15 cellular contexts compared by ENCODE assay signal in the genomic region with DNA sequence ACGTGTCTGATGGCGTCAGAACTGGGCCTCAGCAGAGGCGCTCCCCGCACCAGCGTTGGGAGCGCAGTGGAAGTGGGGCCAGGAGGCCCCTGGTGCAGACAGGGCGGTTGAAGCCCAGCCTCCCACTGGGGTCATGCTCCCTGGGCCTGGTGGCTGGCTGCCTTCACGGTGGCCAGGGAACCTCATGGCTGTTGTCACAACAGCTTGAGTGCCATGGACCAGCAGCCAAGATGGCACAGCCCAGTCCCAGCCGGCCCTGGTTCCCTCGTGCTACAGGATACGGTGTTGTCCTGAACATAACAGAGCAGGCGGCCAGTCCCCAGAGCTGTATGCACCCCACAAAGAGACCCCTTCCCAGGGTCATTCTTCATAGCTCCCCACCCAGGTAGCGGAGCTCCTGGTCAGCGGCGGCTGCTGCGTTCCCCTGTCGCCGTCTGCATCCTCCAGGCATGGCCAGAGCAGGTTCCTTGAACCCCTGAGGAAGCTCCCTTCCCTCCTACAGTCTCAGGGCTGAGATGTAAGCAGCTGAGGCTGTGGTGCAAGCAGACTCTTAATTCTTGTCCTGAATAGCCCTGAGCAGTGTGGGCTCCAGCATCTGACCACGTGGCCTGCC. TPM values are rescaled to one million over a fixed set of nuclear protein-coding genes. Genes with fewer than 3 reads are reported as not detected.
A peak's percentile ranks its signal among the peaks of the same experiment; 100 is the strongest.
DNase-seq lines count a peak whose midpoint lies in the region; ATAC-seq and TF ChIP-seq lines count a peak whose summit lies in the region.
"Had no signal": no experiment of that assay in that cellular context is flagged by ENCODE, and none has a peak within 500 bp of the region (broad histone marks: within the 10 kb centered on the region; RNA-seq: fewer than 3 reads in every experiment).

No MANE protein-coding gene starts in this region.

- H3K4me3 ChIP-seq in MG63 = no peak overlapping the region
- H3K4me3 ChIP-seq: A549, GM23248 had no signal

- H2AFZ ChIP-seq in H9 (ENCODE audit: low read length) = no peak overlapping the region
- H2AFZ ChIP-seq: GM23248 had no signal

- no peak overlapping the region for H4K8ac ChIP-seq in H9 (replicated peaks; ENCODE audit: insufficient read length, low read depth, low read length)

- no peak overlapping the region for H3K4ac ChIP-seq in H9 (ENCODE audit: low read depth, low read length)

- H3K79me1 ChIP-seq in H9 (ENCODE audit: insufficient read depth, low read depth, low read length, poor library complexity, severe bottlenecking) = no peaks in the 10 kb centered on the region

- no peaks in the 10 kb centered on the region for H3K4me1 ChIP-seq in H9 (ENCODE audit: insufficient read depth, low read length)

- no peaks in the 10 kb centered on the region for H3K4me1 Mint-ChIP-seq in activated naive CD8-positive, alpha-beta T cell treated with anti-CD3 and anti-CD28 coated beads, Interleukin-2, amount 50 U/mL, for 24 hours
- no peaks in the 10 kb centered on the region for H3K4me1 Mint-ChIP-seq in glutamatergic neuron (ENCODE audit: low read depth, unreplicated experiment)
- H3K4me1 Mint-ChIP-seq in H9 = no peaks in the 10 kb centered on the region
- H3K4me1 Mint-ChIP-seq: CD14-positive monocyte had no signal

- peak; percentile 28 for ATAC-seq in activated naive CD8-positive, alpha-beta T cell treated with anti-CD3 and anti-CD28 coated beads, Interleukin-2, amount 50 U/mL, for 24 hours
- ATAC-seq in HG02571 (IDR thresholded peaks at IDR 0.05; ENCODE audit: unreplicated experiment) = no peak
- ATAC-seq: A549; CD8-positive, alpha-beta T cell had no signal

- no peak overlapping the region for H4K91ac ChIP-seq in H9 (ENCODE audit: insufficient read length, low read depth, low read length)

- no peak overlapping the region for H2BK20ac ChIP-seq in H9 (ENCODE audit: low read depth, low read length, poor library complexity, severe bottlenecking)

- H3K23me2 ChIP-seq in H9 (ENCODE audit: insufficient read length, low read depth, low read length, poor library complexity, severe bottlenecking) = no peaks in the 10 kb centered on the region

- no peak overlapping the region for H2AK5ac ChIP-seq in H9 (ENCODE audit: insufficient read length, low read length)

- no peak overlapping the region for H2BK15ac ChIP-seq in H9 (ENCODE audit: low read depth, low read length)

- H3K27ac Mint-ChIP-seq in activated naive CD8-positive, alpha-beta T cell treated with anti-CD3 and anti-CD28 coated beads, Interleukin-2, amount 50 U/mL, for 24 hours = no peak overlapping the region
- H3K27ac Mint-ChIP-seq in glutamatergic neuron (ENCODE audit: unreplicated experiment) = peak overlapping the region; percentile 52
- H3K27ac Mint-ChIP-seq in H9 = no peak overlapping the region
- H3K27ac Mint-ChIP-seq: CD8-positive, alpha-beta T cell had no signal

- no peaks in the 10 kb centered on the region for H3K27me3 Mint-ChIP-seq in activated naive CD8-positive, alpha-beta T cell treated with anti-CD3 and anti-CD28 coated beads, Interleukin-2, amount 50 U/mL, for 24 hours
- H3K27me3 Mint-ChIP-seq in glutamatergic neuron (ENCODE audit: unreplicated experiment) (peaks cover 6% of the 10 kb centered on the region), H9 (ENCODE audit: low read depth) (no peaks in the 10 kb centered on the region; the same call in 1 of the 2 replicates)

- in situ Hi-C loops in G401 (cut with HindIII; ENCODE audit: low sequenced_read_pairs) = no loop called here

- H3K36me3 Mint-ChIP-seq in activated naive CD8-positive, alpha-beta T cell treated with anti-CD3 and anti-CD28 coated beads, Interleukin-2, amount 50 U/mL, for 24 hours (ENCODE audit: low read depth) = peaks cover 2% of the 10 kb centered on the region
- H3K36me3 Mint-ChIP-seq in glutamatergic neuron (ENCODE audit: unreplicated experiment) (peaks cover 7% of the 10 kb centered on the region), H9 (ENCODE audit: insufficient read depth in 1 of 3, low read depth in 3 of 3) (peaks cover 0 to 3% (median 0%) of the 10 kb centered on the region in 3 experiments; a peak in 3 of 7 replicates)

- no peak overlapping the region for H3K9ac ChIP-seq in H9 (ENCODE audit: extremely low read depth, insufficient read length, low read length)
- H3K9ac ChIP-seq: GM23248 had no signal

- H3K9me3 ChIP-seq in MG63 (no peaks in the 10 kb centered on the region), H9 (ENCODE audit: control insufficient read depth, low read depth, low read length) (peaks cover 15% of the 10 kb centered on the region)
- H3K9me3 ChIP-seq: A549 had no signal

- no peak overlapping the region for H3K4me3 Mint-ChIP-seq in activated naive CD8-positive, alpha-beta T cell treated with anti-CD3 and anti-CD28 coated beads, Interleukin-2, amount 50 U/mL, for 24 hours
- H3K4me3 Mint-ChIP-seq in glutamatergic neuron (ENCODE audit: unreplicated experiment) (peak overlapping the region; percentile 56), H9 (no peak overlapping the region)
- H3K4me3 Mint-ChIP-seq: CD14-positive monocyte; CD8-positive, alpha-beta T cell had no signal

- H3K9me3 Mint-ChIP-seq in activated naive CD8-positive, alpha-beta T cell treated with anti-CD3 and anti-CD28 coated beads, Interleukin-2, amount 50 U/mL, for 24 hours = no peaks in the 10 kb centered on the region
- peaks cover 3% of the 10 kb centered on the region for H3K9me3 Mint-ChIP-seq in glutamatergic neuron (ENCODE audit: unreplicated experiment)
- no peaks in the 10 kb centered on the region for H3K9me3 Mint-ChIP-seq in H9
- H3K9me3 Mint-ChIP-seq: CD8-positive, alpha-beta T cell had no signal

- no peak overlapping the region for H3K23ac ChIP-seq in H9 (ENCODE audit: insufficient read length, low read depth, low read length)

- DNase-seq in G401 (ENCODE audit: low spot score) (peak; percentile 59), glutamatergic neuron (peak; percentile 12), midbrain (lab: John Stamatoyannopoulos, UW) (peak; percentile 2), MG63 (no peak), H9 (no peak), AG08395 (ENCODE audit: low spot score) (no peak)
- DNase-seq in activated naive CD8-positive, alpha-beta T cell treated with anti-CD3 and anti-CD28 coated beads, Interleukin-2, amount 50 U/mL, for 24 hours = no peak
- DNase-seq: CD8-positive, alpha-beta T cell; COR-L47; DND-41; GM23248; IMR-90 had no signal

- H2BK5ac ChIP-seq in H9 (ENCODE audit: insufficient read length, low read length) = no peak overlapping the region

- H3K14ac ChIP-seq in H9 (ENCODE audit: insufficient read depth, low read length) = no peak overlapping the region

- H3K4me2 ChIP-seq in H9 (ENCODE audit: insufficient read depth, insufficient read length, low read length) = no peak overlapping the region
- H3K4me2 ChIP-seq: A549 had no signal

- H3K18ac ChIP-seq in H9 (ENCODE audit: insufficient read length, low read depth, low read length) = no peak overlapping the region

- no peak overlapping the region for H3K27ac ChIP-seq in H9 (ENCODE audit: insufficient read length, low read depth, low read length)
- H3K27ac ChIP-seq: A549, GM23248 had no signal

- H2BK120ac ChIP-seq in H9 (ENCODE audit: low read depth, low read length, poor library complexity, severe bottlenecking) = no peak overlapping the region

- H4K20me1 ChIP-seq in H9 (ENCODE audit: control insufficient read depth, insufficient read depth, insufficient read length) = peaks cover 3% of the 10 kb centered on the region

- WGBS in H9 (ENCODE audit: extremely low coverage, insufficient read length, low lambda C conversion rate) = no CpG with 5 or more reads among the region's 19 CpGs

- H3K36me3 ChIP-seq in MG63 = peaks cover 28% of the 10 kb centered on the region

- H3K27me3 ChIP-seq in MG63 (no peaks in the 10 kb centered on the region), H9 (ENCODE audit: insufficient read depth, low read length) (no peaks in the 10 kb centered on the region)

- H2BK12ac ChIP-seq in H9 (ENCODE audit: insufficient read length, low read depth, low read length) = no peak overlapping the region

- no peak overlapping the region for H4K5ac ChIP-seq in H9 (ENCODE audit: insufficient read length, low read depth, low read length)

- no peaks in the 10 kb centered on the region for H3K79me2 ChIP-seq in H9 (ENCODE audit: insufficient read depth, low read length)

- TF ChIP-seq CTCF in glutamatergic neuron (IDR thresholded peaks at IDR 0.05; ENCODE audit: partially characterized antibody, unreplicated experiment) = no peak
- no peak for TF ChIP-seq CTCF in H9 (conservative IDR thresholded peaks at IDR 0.05)

- no peak overlapping the region for H3T11ph ChIP-seq in H9 (ENCODE audit: low read length)

- H3K56ac ChIP-seq in H9 (ENCODE audit: insufficient read length, low read depth, low read length) = no peak overlapping the region

RNA-seq across cellular contexts. Expression of a gene that starts 29.7 kb away (rescaled TPM):
- 64.4 and 76.9 TPM in 2 replicates for total RNA-seq in G401 (2014; rRNA removed; shearing (Covaris generic))
- total RNA-seq in glutamatergic neuron (ENCODE audit: unreplicated experiment) = 79.1 TPM
- 0.46 TPM in 1 of 2 replicates, not detected in the other for total RNA-seq in MG63 (2014; rRNA removed; shearing (Covaris generic); ENCODE audit: low replicate concordance)
- 76.9 and 81.9 TPM in 2 replicates for total RNA-seq in H9 (2021)

RNA-seq across cellular contexts. Expression of a gene that starts 31.0 kb away (rescaled TPM):
- total RNA-seq in G401 (2014; rRNA removed; shearing (Covaris generic)) = 10.4 and 10.6 TPM in 2 replicates
- 68.7 TPM for total RNA-seq in glutamatergic neuron (ENCODE audit: unreplicated experiment)
- 3.3 and 6.6 TPM in 2 replicates for total RNA-seq in MG63 (2014; rRNA removed; shearing (Covaris generic); ENCODE audit: low replicate concordance)
- 60.4 and 63.6 TPM in 2 replicates for total RNA-seq in H9 (2021)

RNA-seq across cellular contexts. Expression of a gene that starts 31.3 kb away (rescaled TPM):
- 276 and 281 TPM in 2 replicates for total RNA-seq in G401 (2014; rRNA removed; shearing (Covaris generic))
- total RNA-seq in glutamatergic neuron (ENCODE audit: unreplicated experiment) = 75.1 TPM
- total RNA-seq in MG63 (2014; rRNA removed; shearing (Covaris generic); ENCODE audit: low replicate concordance) = 225 and 308 TPM in 2 replicates
- 199 and 205 TPM in 2 replicates for total RNA-seq in H9 (2021)

RNA-seq across cellular contexts. Expression of a gene that starts 35.7 kb away (rescaled TPM):
- total RNA-seq in G401 (2014; rRNA removed; shearing (Covaris generic)) = 20.6 and 27.7 TPM in 2 replicates
- total RNA-seq in glutamatergic neuron (ENCODE audit: unreplicated experiment) (281 TPM), H9 (2021) (49.4 and 51.3 TPM in 2 replicates)
- total RNA-seq in MG63 (2014; rRNA removed; shearing (Covaris generic); ENCODE audit: low replicate concordance) = 13.4 and 31.1 TPM in 2 replicates

RNA-seq across cellular contexts. Expression of a gene that starts 40.7 kb away (rescaled TPM):
- 14.0 and 27.3 TPM in 2 replicates for total RNA-seq in G401 (2014; rRNA removed; shearing (Covaris generic))
- total RNA-seq in glutamatergic neuron (ENCODE audit: unreplicated experiment) (80.4 TPM), H9 (2021) (19.9 and 20.0 TPM in 2 replicates)
- total RNA-seq in MG63 (2014; rRNA removed; shearing (Covaris generic); ENCODE audit: low replicate concordance) = 34.3 and 40.3 TPM in 2 replicates

Comparison
In these comparisons a context has a peak if more than half of its experiments do, and no peak if none do; other contexts are left out.
1. DNase-seq: peak in G401 (single experiment), glutamatergic neuron (single experiment) and midbrain (single experiment); none in activated naive CD8-positive, alpha-beta T cell treated with anti-CD3 and anti-CD28 coated beads, Interleukin-2, amount 50 U/mL, for 24 hours (single experiment), MG63 (single experiment), H9 (single experiment) and AG08395 (single experiment).
2. RNA of a gene that starts 29.7 kb away (total RNA-seq): 79.1 TPM in glutamatergic neuron (single experiment), 76.9 to 81.9 TPM in H9 and 64.4 to 76.9 TPM in G401; 0.46 TPM in MG63; every median in the first group is over 10 times any median in the second.